ENCODE assay signal across 24 cellular contexts in genomic region chr14:70902186-70902585, GRCh38.
"Had no signal": no experiment of that assay in that cellular context is flagged by ENCODE, and none has a peak within 500 bp of the region (broad histone marks: within the 10 kb centered on the region; RNA-seq: fewer than 3 reads in every experiment).

No MANE protein-coding gene starts in this region.

- H3K9me3 ChIP-seq: breast epithelium, left lung, mucosa of descending colon, upper lobe of left lung had no signal

- H3K27ac Mint-ChIP-seq: dendritic cell treated with granulocyte-macrophage colony-stimulating factor and Interleukin-4, amounts not matched to agents 40 ng/mL and 50 ng/mL, for 4 days; progenitor cell of endocrine pancreas had no signal

- H3K4me3 Mint-ChIP-seq: activated CD4-positive, alpha-beta T cell treated with anti-CD3 and anti-CD28 coated beads, Interleukin-2, amount 10 ng/mL, durations not matched to agents 24 days and 14 days; activated naive CD4-positive, alpha-beta T cell treated with anti-CD3 and anti-CD28 coated beads, Interleukin-2, amount 50 U/mL, for 24 hours; dendritic cell treated with granulocyte-macrophage colony-stimulating factor and Interleukin-4, amounts not matched to agents 40 ng/mL and 50 ng/mL, for 4 days; naive thymus-derived CD8-positive, alpha-beta T cell; stimulated activated naive CD8-positive, alpha-beta T cell treated with anti-CD3 and anti-CD28 coated beads, Interleukin-15, Interleukin-2, amounts not matched to agents 100 ng/mL and 50 ng/mL, for 24 hours had no signal

- H3K4me3 ChIP-seq: breast epithelium, left lung, mucosa of descending colon, skin epidermis, upper lobe of left lung had no signal

- H3K27me3 Mint-ChIP-seq: activated CD4-positive, alpha-beta T cell treated with anti-CD3 and anti-CD28 coated beads, Interleukin-2, amount 10 ng/mL, durations not matched to agents 24 days and 14 days; activated naive CD4-positive, alpha-beta T cell treated with anti-CD3 and anti-CD28 coated beads, Interleukin-2, amount 50 U/mL, for 24 hours; stimulated activated naive CD8-positive, alpha-beta T cell treated with anti-CD3 and anti-CD28 coated beads, Interleukin-15, Interleukin-2, amounts not matched to agents 100 ng/mL and 50 ng/mL, for 24 hours had no signal

- H3K36me3 Mint-ChIP-seq: activated naive CD4-positive, alpha-beta T cell treated with anti-CD3 and anti-CD28 coated beads, Interleukin-2, amount 50 U/mL, for 24 hours; naive thymus-derived CD8-positive, alpha-beta T cell had no signal

- DNase-seq: activated CD4-positive, alpha-beta T cell treated with anti-CD3 and anti-CD28 coated beads, Interleukin-2, amount 10 ng/mL, durations not matched to agents 24 days and 14 days; aorta; cerebellar nuclear complex; effector memory CD4-positive, alpha-beta T cell; foreskin keratinocyte; glutamatergic neuron; hypothalamus; kidney; left lung; mammary epithelial cell; mucosa of descending colon; naive thymus-derived CD8-positive, alpha-beta T cell; nucleus accumbens; right cardiac atrium; Right ventricle myocardium superior; stimulated activated CD4-positive, alpha-beta T cell treated with anti-CD3 and anti-CD28 coated beads, Interleukin-4, amount 100 ng/mL, for 24 hours; upper lobe of left lung had no signal

- H3K27ac ChIP-seq: foreskin keratinocyte, left lung, skin epidermis, upper lobe of left lung, WERI-Rb-1 had no signal

- ATAC-seq: foreskin keratinocyte; left lung; mucosa of descending colon; naive thymus-derived CD8-positive, alpha-beta T cell; right cardiac atrium had no signal

- H3K9me3 Mint-ChIP-seq: activated CD4-positive, alpha-beta T cell treated with anti-CD3 and anti-CD28 coated beads, Interleukin-2, amount 10 ng/mL, durations not matched to agents 24 days and 14 days; activated naive CD4-positive, alpha-beta T cell treated with anti-CD3 and anti-CD28 coated beads, Interleukin-2, amount 50 U/mL, for 24 hours; dendritic cell treated with granulocyte-macrophage colony-stimulating factor and Interleukin-4, amounts not matched to agents 40 ng/mL and 50 ng/mL, for 4 days; naive thymus-derived CD8-positive, alpha-beta T cell; stimulated activated naive CD8-positive, alpha-beta T cell treated with anti-CD3 and anti-CD28 coated beads, Interleukin-15, Interleukin-2, amounts not matched to agents 100 ng/mL and 50 ng/mL, for 24 hours had no signal

- H3K27me3 ChIP-seq: breast epithelium, foreskin keratinocyte, left lung, upper lobe of left lung had no signal

- H3K36me3 ChIP-seq: breast epithelium, left lung, upper lobe of left lung, WERI-Rb-1 had no signal

- H3K4me1 ChIP-seq: breast epithelium had no signal
